8 cellular contexts compared by ENCODE assay signal in genomic region chr12:6821271-6821673, GRCh38. TPM values are rescaled to one million over a fixed set of nuclear protein-coding genes. Genes with fewer than 3 reads are reported as not detected.
DNase-seq lines count a peak whose midpoint lies in the region; TF ChIP-seq lines count a peak whose summit lies in the region.

No MANE protein-coding gene starts in this region.

- H3K4me3 ChIP-seq in ascending aorta (peak overlapping the region; percentile 40 to 64), prostate gland (peak overlapping the region; percentile 29 to 39)

- no peak overlapping the region for H3K27ac ChIP-seq in ascending aorta
- H3K27ac ChIP-seq in prostate gland = peak overlapping the region; percentile 2 to 41

- no peaks in the 10 kb centered on the region for H3K36me3 ChIP-seq in ascending aorta
- no peaks in the 10 kb centered on the region for H3K36me3 ChIP-seq in prostate gland

- H3K9me3 ChIP-seq in ascending aorta = no peaks in the 10 kb centered on the region
- H3K9me3 ChIP-seq in prostate gland = no peaks in the 10 kb centered on the region

- peaks cover 7% of the 10 kb centered on the region for H3K27me3 ChIP-seq in ascending aorta
- no peaks in the 10 kb centered on the region for H3K27me3 ChIP-seq in prostate gland (replicated peaks; ENCODE audit: insufficient read depth)

- DNase-seq in stimulated activated CD4-positive, alpha-beta T cell treated with anti-CD3 and anti-CD28 coated beads, Interleukin-15, amount 100 ng/mL, for 24 hours = peak; percentile 53
- no peak for DNase-seq in stimulated activated CD4-positive, alpha-beta T cell treated with anti-CD3 and anti-CD28 coated beads, Interleukin-2, amount 100 ng/mL, for 48 hours
- DNase-seq in NCI-H510A treated with DMSO at 0.1 percent for 48 hours (lab: John Stamatoyannopoulos, UW) (peak; percentile 53), ascending aorta (ENCODE audit: low spot score in 2 of 2) (peak; percentile 52 to 86), hepatic stellate cell (ENCODE audit: low spot score) (peak; percentile 89), prostate gland (ENCODE audit: low spot score) (peak; percentile 53), NAMALWA (ENCODE audit: low spot score) (no peak)
- no peak for DNase-seq in stimulated activated CD4-positive, alpha-beta T cell treated with anti-CD3 and anti-CD28 coated beads, Interleukin-4, amount 100 ng/mL, for 24 hours

- H3K4me1 ChIP-seq in ascending aorta = peaks cover 3 to 13% of the 10 kb centered on the region in 2 donors
- H3K4me1 ChIP-seq in prostate gland (replicated peaks) = no peaks in the 10 kb centered on the region

- peak; percentile 12 for TF ChIP-seq POLR2A in prostate gland (IDR thresholded peaks at IDR 0.05)

- intact Hi-C loops in ascending aorta (cut with DNase I) (no loop called here), prostate gland (cut with DNase I) (no loop called here)

- no peak for TF ChIP-seq CTCF in ascending aorta (IDR thresholded peaks at IDR 0.05)
- TF ChIP-seq CTCF in prostate gland (IDR thresholded peaks at IDR 0.05) = no peak

- WGBS in prostate gland = 5% methylated on average over 13 of the region's 13 CpGs

RNA-seq across cellular contexts. Expression of gene GPR162, which starts 0.3 kb away (rescaled TPM):
- 9.4 TPM for total RNA-seq in ascending aorta
- total RNA-seq in prostate gland = 1 to 10 TPM; 4.3 to 4.4 TPM

RNA-seq across cellular contexts. Expression of gene P3H3, which starts 6.9 kb away (rescaled TPM):
- total RNA-seq in ascending aorta (62.2 TPM), prostate gland (10 to 100 TPM; 25.7 to 28.8 TPM)

RNA-seq across cellular contexts. Expression of gene GNB3, which starts 19.5 kb away (rescaled TPM):
- total RNA-seq in ascending aorta (10.4 TPM), prostate gland (1 to 10 TPM; 2.3 to 2.4 TPM)

RNA-seq across cellular contexts. Expression of gene CDCA3, which starts 29.8 kb away (rescaled TPM):
- total RNA-seq in ascending aorta (not detected), prostate gland (10 to 100 TPM in 1 of 2 donors, 1 to 10 TPM in 1; 1.7 to 16.2 TPM)

RNA-seq across cellular contexts. Expression of gene USP5, which starts 30.7 kb away (rescaled TPM):
- total RNA-seq in ascending aorta (46.2 TPM), prostate gland (10 to 100 TPM; 58.3 to 84.1 TPM)

Comparison
In these comparisons a context has a peak if more than half of its experiments do, and no peak if none do; other contexts are left out.
1. DNase-seq: peak in stimulated activated CD4-positive, alpha-beta T cell treated with anti-CD3 and anti-CD28 coated beads, Interleukin-15, amount 100 ng/mL, for 24 hours (single experiment), NCI-H510A treated with DMSO at 0.1 percent for 48 hours (single experiment), ascending aorta (2 of 2), hepatic stellate cell (single experiment) and prostate gland (single experiment); none in stimulated activated CD4-positive, alpha-beta T cell treated with anti-CD3 and anti-CD28 coated beads, Interleukin-2, amount 100 ng/mL, for 48 hours (0 of 2), NAMALWA (single experiment) and stimulated activated CD4-positive, alpha-beta T cell treated with anti-CD3 and anti-CD28 coated beads, Interleukin-4, amount 100 ng/mL, for 24 hours (single experiment).
2. H3K27ac ChIP-seq: peak in prostate gland (2 of 2); none in ascending aorta (0 of 2).